ENCODE assay signal across 11 cellular contexts in the genomic region with DNA sequence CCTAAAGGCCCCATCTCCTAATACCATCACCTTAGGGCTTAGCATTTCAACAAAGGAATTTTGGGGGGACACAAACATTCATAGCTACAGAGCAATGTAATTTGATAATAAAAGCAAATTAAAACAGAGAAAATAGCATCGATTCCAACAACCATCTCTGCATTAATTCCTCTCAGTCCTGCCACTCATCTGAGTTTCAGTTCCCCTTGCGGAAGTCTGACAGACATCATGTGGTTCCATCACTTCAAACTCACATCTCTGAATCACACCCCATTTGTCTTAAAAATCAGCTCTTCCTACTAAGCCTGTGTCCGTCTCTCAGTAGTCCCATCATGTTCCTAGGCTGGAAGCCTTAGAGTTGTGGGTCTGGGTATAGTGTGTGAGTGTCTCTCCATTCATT. TPM values are rescaled to one million over a fixed set of nuclear protein-coding genes. Genes with fewer than 3 reads are reported as not detected.
A peak's percentile ranks its signal among the peaks of the same experiment; 100 is the strongest.
DNase-seq lines count a peak whose midpoint lies in the region; ATAC-seq, FAIRE-seq and TF ChIP-seq lines count a peak whose summit lies in the region.
"Had no signal": no experiment of that assay in that cellular context is flagged by ENCODE, and none has a peak within 500 bp of the region (broad histone marks: within the 10 kb centered on the region; RNA-seq: fewer than 3 reads in every experiment).

No MANE protein-coding gene starts in this region.

- BruUV-seq in HepG2 (replicated peaks; lab: Mats Ljungman, UMichigan), result no TSS peak

- H3K27ac Mint-ChIP-seq in stimulated activated naive B cell treated with anti-CD40 and anti-IgM and Interleukin-4, amounts not matched to agents 10 μg/mL and 1 μg/mL and 100 μg/mL, for 72 hours, result peak overlapping the region; percentile 84

- H3K4me3 Mint-ChIP-seq in stimulated activated naive B cell treated with anti-CD40 and anti-IgM and Interleukin-4, amounts not matched to agents 10 μg/mL and 1 μg/mL and 100 μg/mL, for 72 hours, result peak overlapping the region; percentile 19 to 35

- peak overlapping the region; percentile 42; the same call in 1 of the 2 replicates for H3K27ac ChIP-seq in MM.1S (ENCODE audit: low read length)
- H3K27ac ChIP-seq in HepG2 (ENCODE audit: extremely low read length, insufficient read depth, low read length), result no peak overlapping the region
- H3K27ac ChIP-seq in brain microvascular endothelial cell, result no peak overlapping the region

- H3K4me2 ChIP-seq in MM.1S (ENCODE audit: low read depth, low read length), result peak overlapping the region; percentile 53
- no peak overlapping the region for H3K4me2 ChIP-seq in HepG2 (ENCODE audit: low read depth, low read length)

- in situ Hi-C loops in ACHN (cut with HindIII; ENCODE audit: low pct_ligation_motif_present, low pct_unique_long_range_greater_than_20kb, low sequenced_read_pairs) (no loop called here), HepG2 (cut with HindIII; ENCODE audit: extremely low pct_ligation_motif_present, low pct_unique_long_range_greater_than_20kb) (loop anchor here (25.0 kb wide), 1 partner anchor 336 kb away; the partner anchor contains the start of gene MRPS33), brain microvascular endothelial cell (cut with HindIII; ENCODE audit: low pct_ligation_motif_present, low sequenced_read_pairs) (no loop called here)

- no peak overlapping the region for H3K9ac ChIP-seq in MM.1S (ENCODE audit: low read length)
- H3K9ac ChIP-seq in HepG2 (ENCODE audit: insufficient read depth, low read depth, low read length), result no peak overlapping the region

- no peak for TF ChIP-seq RAD21 in HepG2 (CRISPR knock-in tag; IDR thresholded peaks at IDR 0.05)

- H3K36me3 Mint-ChIP-seq in stimulated activated naive B cell treated with anti-CD40 and anti-IgM and Interleukin-4, amounts not matched to agents 10 μg/mL and 1 μg/mL and 100 μg/mL, for 72 hours, result peaks cover 33 to 39% of the 10 kb centered on the region in 2 donors

- peaks cover 38% of the 10 kb centered on the region for H3K4me1 ChIP-seq in MM.1S (ENCODE audit: low read length)
- peaks cover 16% of the 10 kb centered on the region for H3K4me1 ChIP-seq in HepG2 (ENCODE audit: insufficient read depth, low read length)

- intact Hi-C loops in HepG2 (cut with micrococcal nuclease; ENCODE audit: unreplicated experiment), result no loop called here

- peak; percentile 91 for FAIRE-seq in GM19239 (lab: Jason Lieb, UNC)
- no peak for FAIRE-seq in HepG2 (lab: Jason Lieb, UNC)

- H2AFZ ChIP-seq in MM.1S (ENCODE audit: low read length) (no peak overlapping the region), HepG2 (ENCODE audit: low read length) (no peak overlapping the region)

- H3K36me3 ChIP-seq in MM.1S (replicated peaks; ENCODE audit: insufficient read depth, low read length) (no peaks in the 10 kb centered on the region), HepG2 (replicated peaks in 1 of 2; ENCODE audit: control insufficient read depth in 1 of 2, insufficient read depth in 2 of 2, low read length in 2 of 2) (peaks cover 1 to 10% of the 10 kb centered on the region in 2 experiments; a peak in 1 of 5 replicates), brain microvascular endothelial cell (replicated peaks) (peaks cover 4% of the 10 kb centered on the region)

- TF ChIP-seq CTCF in MM.1S (IDR thresholded peaks at IDR 0.05; ENCODE audit: low read length) (no peak), HepG2 (CRISPR knock-in tag; IDR thresholded peaks at IDR 0.05) (no peak), brain microvascular endothelial cell (IDR thresholded peaks at IDR 0.05; ENCODE audit: low read depth, low read length, missing control alignments) (no peak)

- no peak for TF ChIP-seq POLR2A in HepG2 (IDR thresholded peaks at IDR 0.05; ENCODE audit: insufficient read depth in 1 of 2, low read depth in 2 of 2, low read length in 2 of 2)

- no peaks in the 10 kb centered on the region for H3K27me3 Mint-ChIP-seq in stimulated activated naive B cell treated with anti-CD40 and anti-IgM and Interleukin-4, amounts not matched to agents 10 μg/mL and 1 μg/mL and 100 μg/mL, for 72 hours

- no peaks in the 10 kb centered on the region for H3K9me3 Mint-ChIP-seq in stimulated activated naive B cell treated with anti-CD40 and anti-IgM and Interleukin-4, amounts not matched to agents 10 μg/mL and 1 μg/mL and 100 μg/mL, for 72 hours

- H3F3A ChIP-seq in MM.1S (ENCODE audit: insufficient read depth, low read length), result peaks cover 28% of the 10 kb centered on the region

- TF ChIP-seq EP300 in HepG2 (IDR thresholded peaks at IDR 0.05; ENCODE audit: low read depth in 2 of 2, low read length in 2 of 2) (no peak), HepG2 (CRISPR knock-in tag; IDR thresholded peaks at IDR 0.05; ENCODE audit: borderline replicate concordance) (no peak)

- H3K4me3 ChIP-seq in MM.1S (ENCODE audit: low read length), result no peak overlapping the region
- no peak overlapping the region for H3K4me3 ChIP-seq in HepG2 (replicated peaks in 1 of 3; ENCODE audit: insufficient read depth in 1 of 3, low read depth in 2 of 3, low read length in 3 of 3)
- no peak overlapping the region for H3K4me3 ChIP-seq in brain microvascular endothelial cell (ENCODE audit: low read depth, low read length)

- POLR2A ChIA-PET in HepG2 (lab: Yijun Ruan, JAX), result no interaction called here

- peak; percentile 54 for ATAC-seq in HG02852 (IDR thresholded peaks at IDR 0.05; ENCODE audit: unreplicated experiment)
- peak; percentile 61 to 69 for ATAC-seq in stimulated activated naive B cell treated with anti-CD40 and anti-IgM and Interleukin-4, amounts not matched to agents 10 μg/mL and 1 μg/mL and 100 μg/mL, for 72 hours (replicated peaks)
- ATAC-seq in HepG2, result no peak

- H4K20me1 ChIP-seq in MM.1S (ENCODE audit: insufficient read depth, low read length) (no peaks in the 10 kb centered on the region), HepG2 (ENCODE audit: insufficient read depth, low read length) (no peaks in the 10 kb centered on the region)

- H3K27me3 ChIP-seq in MM.1S (replicated peaks; ENCODE audit: insufficient read depth, low read length), result no peaks in the 10 kb centered on the region
- H3K27me3 ChIP-seq in HepG2 (ENCODE audit: control insufficient read depth in 1 of 2, insufficient read depth in 2 of 2, low read length in 2 of 2), result no peaks in the 10 kb centered on the region
- no peaks in the 10 kb centered on the region for H3K27me3 ChIP-seq in brain microvascular endothelial cell (replicated peaks)

- DNase-seq in GM19239 (ENCODE audit: insufficient read length, low spot score), result peak; percentile 63
- DNase-seq in MM.1S, result peak; percentile 67
- peak; percentile 39 for DNase-seq in stimulated activated naive B cell treated with anti-CD40 and anti-IgM and Interleukin-4, amounts not matched to agents 10 μg/mL and 1 μg/mL and 100 μg/mL, for 72 hours
- DNase-seq in ACHN, result no peak
- DNase-seq in HepG2 (ENCODE audit: low spot score), result no peak
- no peak for DNase-seq in AG20443 (ENCODE audit: low spot score)
- DNase-seq in brain microvascular endothelial cell, result no peak
- DNase-seq: foreskin fibroblast; stimulated activated CD4-positive, alpha-beta T cell treated with anti-CD3 and anti-CD28 coated beads, Interleukin-4, amount 100 ng/mL, for 1 hour had no signal

- H3K4me1 Mint-ChIP-seq in stimulated activated naive B cell treated with anti-CD40 and anti-IgM and Interleukin-4, amounts not matched to agents 10 μg/mL and 1 μg/mL and 100 μg/mL, for 72 hours, result peaks cover 41 to 65% of the 10 kb centered on the region in 2 donors

- H3K79me2 ChIP-seq in MM.1S (ENCODE audit: low read length) (no peaks in the 10 kb centered on the region), HepG2 (ENCODE audit: insufficient read depth, low read length) (no peaks in the 10 kb centered on the region)

- no peaks in the 10 kb centered on the region for H3K9me2 ChIP-seq in MM.1S (replicated peaks; ENCODE audit: insufficient read depth, low read length)

- H3K9me3 ChIP-seq in MM.1S (replicated peaks; ENCODE audit: insufficient read depth, low read length) (no peaks in the 10 kb centered on the region), HepG2 (ENCODE audit: low read length) (no peaks in the 10 kb centered on the region)

- WGBS in HepG2 (ENCODE audit: low lambda C conversion rate), result 90% methylated on average over 3 of the region's 3 CpGs

- CTCF ChIA-PET in HepG2 (lab: Yijun Ruan, JAX; ENCODE audit: low intra/inter-chr PET ratio, low total read pairs), result no interaction called here

RNA-seq across cellular contexts. Expression of gene ADCK2, which starts 3.6 kb away (rescaled TPM):
- 13.0 and 18.8 TPM in 2 replicates for total RNA-seq in HepG2 (2016; rRNA removed; fragmentation: Illumina TruSeq; extraction: Trizol)
- 11.3 and 12.9 TPM in 2 replicates for total RNA-seq in HepG2 (2016; cell fraction: cytosol; rRNA removed; fragmentation: Illumina TruSeq; extraction: Trizol; ENCODE audit: low read depth)
- total RNA-seq in HepG2 (2016; cell fraction: insoluble cytoplasmic fraction; rRNA removed; fragmentation: Illumina TruSeq; extraction: Trizol), result 12.9 and 17.0 TPM in 2 replicates
- 21.8 and 27.4 TPM in 2 replicates for total RNA-seq in HepG2 (2016; cell fraction: membrane; rRNA removed; fragmentation: Illumina TruSeq; extraction: Trizol)
- 9.9 and 12.3 TPM in 2 replicates for total RNA-seq in HepG2 (2016; cell fraction: nucleus; rRNA removed; fragmentation: Illumina TruSeq; extraction: Trizol)
- polyA plus RNA-seq in HepG2 (2011; rRNA removed), result 8.6 and 11.0 TPM in 2 replicates
- 9.4 and 11.4 TPM in 2 replicates for polyA plus RNA-seq in HepG2 (2011; cell fraction: cytosol; rRNA removed)
- polyA plus RNA-seq in HepG2 (2011; cell fraction: nucleus; rRNA removed), result 6.0 and 7.4 TPM in 2 replicates
- polyA plus RNA-seq in HepG2 (2012), result 9.1 and 12.8 TPM in 2 replicates
- 8.4 and 11.6 TPM in 2 replicates for polyA plus RNA-seq in HepG2 (2016; cell fraction: cytosol; fragmentation: Illumina TruSeq; extraction: Trizol; ENCODE audit: low read depth)
- polyA plus RNA-seq in HepG2 (2016; cell fraction: insoluble cytoplasmic fraction; fragmentation: Illumina TruSeq; extraction: Trizol; ENCODE audit: low read depth), result 12.7 and 13.0 TPM in 2 replicates
- polyA plus RNA-seq in HepG2 (2016; cell fraction: membrane; fragmentation: Illumina TruSeq; extraction: Trizol; ENCODE audit: low read depth), result 14.0 and 16.5 TPM in 2 replicates
- 12.7 and 15.1 TPM in 2 replicates for polyA plus RNA-seq in HepG2 (2016; cell fraction: nucleus; fragmentation: Illumina TruSeq; extraction: Trizol; ENCODE audit: insufficient read depth, low read depth)
- 16.6 and 21.9 TPM in 2 replicates for polyA minus RNA-seq in HepG2 (2011; rRNA and poly(A)+ RNA removed; ENCODE audit: low replicate concordance)
- 6.9 and 9.1 TPM in 2 replicates for polyA minus RNA-seq in HepG2 (2011; cell fraction: cytosol; rRNA and poly(A)+ RNA removed)
- polyA minus RNA-seq in HepG2 (2011; cell fraction: nucleus; rRNA and poly(A)+ RNA removed), result 5.5 and 6.8 TPM in 2 replicates

RNA-seq across cellular contexts. Expression of gene NDUFB2, which starts 20.2 kb away (rescaled TPM):
- 221 and 276 TPM in 2 replicates for total RNA-seq in HepG2 (2016; rRNA removed; fragmentation: Illumina TruSeq; extraction: Trizol)
- total RNA-seq in HepG2 (2016; cell fraction: cytosol; rRNA removed; fragmentation: Illumina TruSeq; extraction: Trizol; ENCODE audit: low read depth), result 157 and 214 TPM in 2 replicates
- total RNA-seq in HepG2 (2016; cell fraction: insoluble cytoplasmic fraction; rRNA removed; fragmentation: Illumina TruSeq; extraction: Trizol), result 236 and 320 TPM in 2 replicates
- 201 and 247 TPM in 2 replicates for total RNA-seq in HepG2 (2016; cell fraction: membrane; rRNA removed; fragmentation: Illumina TruSeq; extraction: Trizol)
- 67.5 and 90.6 TPM in 2 replicates for total RNA-seq in HepG2 (2016; cell fraction: nucleus; rRNA removed; fragmentation: Illumina TruSeq; extraction: Trizol)
- polyA plus RNA-seq in HepG2 (2011; rRNA removed), result 191 and 206 TPM in 2 replicates
- 340 and 406 TPM in 2 replicates for polyA plus RNA-seq in HepG2 (2011; cell fraction: cytosol; rRNA removed)
- 77.0 and 82.4 TPM in 2 replicates for polyA plus RNA-seq in HepG2 (2011; cell fraction: nucleus; rRNA removed)
- 92.9 and 110 TPM in 2 replicates for polyA plus RNA-seq in HepG2 (2012)
- polyA plus RNA-seq in HepG2 (2016; cell fraction: cytosol; fragmentation: Illumina TruSeq; extraction: Trizol; ENCODE audit: low read depth), result 164 and 220 TPM in 2 replicates
- polyA plus RNA-seq in HepG2 (2016; cell fraction: insoluble cytoplasmic fraction; fragmentation: Illumina TruSeq; extraction: Trizol; ENCODE audit: low read depth), result 232 and 255 TPM in 2 replicates
- 160 and 191 TPM in 2 replicates for polyA plus RNA-seq in HepG2 (2016; cell fraction: membrane; fragmentation: Illumina TruSeq; extraction: Trizol; ENCODE audit: low read depth)
- 139 and 150 TPM in 2 replicates for polyA plus RNA-seq in HepG2 (2016; cell fraction: nucleus; fragmentation: Illumina TruSeq; extraction: Trizol; ENCODE audit: insufficient read depth, low read depth)
- 49.6 and 83.1 TPM in 2 replicates for polyA minus RNA-seq in HepG2 (2011; rRNA and poly(A)+ RNA removed; ENCODE audit: low replicate concordance)
- polyA minus RNA-seq in HepG2 (2011; cell fraction: cytosol; rRNA and poly(A)+ RNA removed), result 18.0 and 25.3 TPM in 2 replicates
- 15.2 and 16.7 TPM in 2 replicates for polyA minus RNA-seq in HepG2 (2011; cell fraction: nucleus; rRNA and poly(A)+ RNA removed)

RNA-seq across cellular contexts. Expression of gene DENND2A, which starts 35.7 kb away (rescaled TPM):
- total RNA-seq in HepG2 (2016; rRNA removed; fragmentation: Illumina TruSeq; extraction: Trizol), result not detected in 2 replicates
- total RNA-seq in HepG2 (2016; cell fraction: cytosol; rRNA removed; fragmentation: Illumina TruSeq; extraction: Trizol; ENCODE audit: low read depth), result 0.09 and 0.10 TPM in 2 replicates
- total RNA-seq in HepG2 (2016; cell fraction: insoluble cytoplasmic fraction; rRNA removed; fragmentation: Illumina TruSeq; extraction: Trizol), result not detected in 2 replicates
- not detected in 2 replicates for total RNA-seq in HepG2 (2016; cell fraction: membrane; rRNA removed; fragmentation: Illumina TruSeq; extraction: Trizol)
- total RNA-seq in HepG2 (2016; cell fraction: nucleus; rRNA removed; fragmentation: Illumina TruSeq; extraction: Trizol), result not detected in 2 replicates
- polyA plus RNA-seq in HepG2 (2011; rRNA removed), result 0.12 TPM in 1 of 2 replicates, not detected in the other
- polyA plus RNA-seq in HepG2 (2011; cell fraction: cytosol; rRNA removed), result 0.05 TPM in 1 of 2 replicates, not detected in the other
- polyA plus RNA-seq in HepG2 (2011; cell fraction: nucleus; rRNA removed), result not detected in 2 replicates
- polyA plus RNA-seq in HepG2 (2012), result 0.04 and 0.13 TPM in 2 replicates
- polyA plus RNA-seq in HepG2 (2016; cell fraction: cytosol; fragmentation: Illumina TruSeq; extraction: Trizol; ENCODE audit: low read depth), result 0.02 TPM in 1 of 2 replicates, not detected in the other
- not detected in 2 replicates for polyA plus RNA-seq in HepG2 (2016; cell fraction: insoluble cytoplasmic fraction; fragmentation: Illumina TruSeq; extraction: Trizol; ENCODE audit: low read depth)
- polyA plus RNA-seq in HepG2 (2016; cell fraction: membrane; fragmentation: Illumina TruSeq; extraction: Trizol; ENCODE audit: low read depth), result not detected in 2 replicates
- polyA plus RNA-seq in HepG2 (2016; cell fraction: nucleus; fragmentation: Illumina TruSeq; extraction: Trizol; ENCODE audit: insufficient read depth, low read depth), result not detected in 2 replicates
- not detected in 2 replicates for polyA minus RNA-seq in HepG2 (2011; rRNA and poly(A)+ RNA removed; ENCODE audit: low replicate concordance)
- not detected in 2 replicates for polyA minus RNA-seq in HepG2 (2011; cell fraction: cytosol; rRNA and poly(A)+ RNA removed)
- polyA minus RNA-seq in HepG2 (2011; cell fraction: nucleus; rRNA and poly(A)+ RNA removed), result not detected in 2 replicates
- total RNA-seq: activated CD8-positive, alpha-beta memory T cell treated with anti-CD3 and anti-CD28 coated beads for 36 hours had no signal

Comparison
In these comparisons a context has a peak if more than half of its experiments do, and no peak if none do; other contexts are left out.
1. DNase-seq: peak in GM19239 (single experiment), MM.1S (single experiment) and stimulated activated naive B cell treated with anti-CD40 and anti-IgM and Interleukin-4, amounts not matched to agents 10 μg/mL and 1 μg/mL and 100 μg/mL, for 72 hours (single experiment); none in ACHN (single experiment), HepG2 (single experiment), AG20443 (single experiment) and brain microvascular endothelial cell (single experiment).